In genomic region chr11:68038718-68039525, GRCh38 we compare ENCODE assay signal across 8 cellular contexts. TPM values are rescaled to one million over a fixed set of nuclear protein-coding genes. Genes with fewer than 3 reads are reported as not detected.
DNase-seq lines count a peak whose midpoint lies in the region; ATAC-seq and TF ChIP-seq lines count a peak whose summit lies in the region.

TCIRG1 (plus strand) TSS chr11:68039025; CDS start chr11:68041272, 2,247 bp downstream.

- no peaks in the 10 kb centered on the region for H3K79me2 ChIP-seq in OCI-LY1 (ENCODE audit: insufficient read depth, low read length)

- peak within 1 kb of the TSS; percentile 87 for H3K4me3 Mint-ChIP-seq in activated T-cell treated with anti-CD3 and anti-CD28 coated beads, Interleukin-2, amount 50 U/mL, for 4 hours
- peak within 1 kb of the TSS; percentile 92 to 93 for H3K4me3 Mint-ChIP-seq in stimulated activated naive CD8-positive, alpha-beta T cell treated with anti-CD3 and anti-CD28 coated beads, Interleukin-15, amount 100 ng/mL, for 72 hours

- H3K4me2 ChIP-seq in BLaER1 (peak within 1 kb of the TSS; percentile 94), OCI-LY1 (ENCODE audit: low read length) (peak within 1 kb of the TSS; percentile 91)

- H3K9me3 ChIP-seq in BLaER1 = no peaks in the 10 kb centered on the region
- no peaks in the 10 kb centered on the region for H3K9me3 ChIP-seq in OCI-LY1 (ENCODE audit: low read length)
- no peaks in the 10 kb centered on the region for H3K9me3 ChIP-seq in esophagus squamous epithelium
- no peaks in the 10 kb centered on the region for H3K9me3 ChIP-seq in muscle layer of colon (ENCODE audit: low read length)

- H3K4me3 ChIP-seq in BLaER1 (peak within 1 kb of the TSS; percentile 76), OCI-LY1 (ENCODE audit: low read depth, low read length, poor library complexity, severe bottlenecking) (peak within 1 kb of the TSS; percentile 95), esophagus squamous epithelium (peak within 1 kb of the TSS; percentile 68 to 96 (median 74)), muscle layer of colon (ENCODE audit: low read depth in 1 of 2, low read length in 2 of 2) (peak within 1 kb of the TSS; percentile 61 to 88)

- TF ChIP-seq CTCF in OCI-LY1 (IDR thresholded peaks at IDR 0.05; ENCODE audit: low read length) (no peak), esophagus squamous epithelium (IDR thresholded peaks at IDR 0.05) (peak in 3 of 6 experiments; percentile 10 to 50 (median 30))

- H3K27me3 Mint-ChIP-seq in activated T-cell treated with anti-CD3 and anti-CD28 coated beads, Interleukin-2, amount 50 U/mL, for 4 hours (ENCODE audit: low read depth) = no peaks in the 10 kb centered on the region
- no peaks in the 10 kb centered on the region for H3K27me3 Mint-ChIP-seq in stimulated activated naive CD8-positive, alpha-beta T cell treated with anti-CD3 and anti-CD28 coated beads, Interleukin-15, amount 100 ng/mL, for 72 hours

- H3K4me1 Mint-ChIP-seq in activated T-cell treated with anti-CD3 and anti-CD28 coated beads, Interleukin-2, amount 50 U/mL, for 4 hours (ENCODE audit: low read depth) = peaks cover 26% of the 10 kb centered on the region
- H3K4me1 Mint-ChIP-seq in stimulated activated naive CD8-positive, alpha-beta T cell treated with anti-CD3 and anti-CD28 coated beads, Interleukin-15, amount 100 ng/mL, for 72 hours = peaks cover 58% of the 10 kb centered on the region

- WGBS in esophagus squamous epithelium, 2 donors = 7% methylated on average over 12 of the region's 51 CpGs; no CpG with 5 or more reads in 1 of the 2 donors

- peak within 1 kb of the TSS; percentile 90 to 99 for H3K27ac Mint-ChIP-seq in stimulated activated naive CD8-positive, alpha-beta T cell treated with anti-CD3 and anti-CD28 coated beads, Interleukin-15, amount 100 ng/mL, for 72 hours

- no peak within 1 kb of the TSS for H2AFZ ChIP-seq in OCI-LY1 (ENCODE audit: low read length)

- peak; percentile 49 for DNase-seq in activated T-cell treated with anti-CD3 and anti-CD28 coated beads, Interleukin-2, amount 50 U/mL, for 4 hours
- no peak for DNase-seq in esophagus squamous epithelium (lab: John Stamatoyannopoulos, UW)
- DNase-seq in stimulated activated naive CD8-positive, alpha-beta T cell treated with anti-CD3 and anti-CD28 coated beads, Interleukin-15, amount 100 ng/mL, for 72 hours = peak; percentile 56 to 58
- DNase-seq in NCI-H748 (lab: John Stamatoyannopoulos, UW; ENCODE audit: unreplicated experiment) = no peak

- H3K27me3 ChIP-seq in BLaER1 (no peaks in the 10 kb centered on the region), OCI-LY1 (ENCODE audit: insufficient read depth, low read length) (no peaks in the 10 kb centered on the region), esophagus squamous epithelium (no peaks in the 10 kb centered on the region), muscle layer of colon (ENCODE audit: control insufficient read depth in 1 of 2, insufficient read depth in 2 of 2, low read length in 2 of 2) (no peaks in the 10 kb centered on the region)

- intact Hi-C loops in esophagus squamous epithelium (cut with DNase I) = no loop called here

- ATAC-seq in GM21786 (IDR thresholded peaks at IDR 0.05; ENCODE audit: unreplicated experiment) = peak; percentile 35
- ATAC-seq in activated T-cell treated with anti-CD3 and anti-CD28 coated beads, Interleukin-2, amount 50 U/mL, for 4 hours = peak; percentile 73 to 77
- ATAC-seq in stimulated activated naive CD8-positive, alpha-beta T cell treated with anti-CD3 and anti-CD28 coated beads, Interleukin-15, amount 100 ng/mL, for 72 hours = peak; percentile 61

- peaks cover 44% of the 10 kb centered on the region for H3K36me3 ChIP-seq in BLaER1
- H3K36me3 ChIP-seq in OCI-LY1 (ENCODE audit: insufficient read depth, low read length) = peaks cover 18% of the 10 kb centered on the region; the same call in 1 of the 2 replicates
- H3K36me3 ChIP-seq in esophagus squamous epithelium = peaks cover 8 to 53% (median 9%) of the 10 kb centered on the region in 3 donors
- H3K36me3 ChIP-seq in muscle layer of colon (ENCODE audit: insufficient read depth, low read length) = peaks cover 12% of the 10 kb centered on the region

- no peaks in the 10 kb centered on the region for H3F3A ChIP-seq in OCI-LY1 (ENCODE audit: insufficient read depth, low read length)

- no peaks in the 10 kb centered on the region for H3K9me3 Mint-ChIP-seq in activated T-cell treated with anti-CD3 and anti-CD28 coated beads, Interleukin-2, amount 50 U/mL, for 4 hours
- no peaks in the 10 kb centered on the region for H3K9me3 Mint-ChIP-seq in stimulated activated naive CD8-positive, alpha-beta T cell treated with anti-CD3 and anti-CD28 coated beads, Interleukin-15, amount 100 ng/mL, for 72 hours

- peaks cover under 1% of the 10 kb centered on the region for H3K36me3 Mint-ChIP-seq in activated T-cell treated with anti-CD3 and anti-CD28 coated beads, Interleukin-2, amount 50 U/mL, for 4 hours (ENCODE audit: insufficient read depth)

- peaks cover 34% of the 10 kb centered on the region for H4K20me1 ChIP-seq in BLaER1
- H4K20me1 ChIP-seq in OCI-LY1 (ENCODE audit: insufficient read depth, low read length) = no peaks in the 10 kb centered on the region

- peak within 1 kb of the TSS; percentile 90 for H3K27ac ChIP-seq in BLaER1
- peak within 1 kb of the TSS; percentile 76 for H3K27ac ChIP-seq in OCI-LY1 (ENCODE audit: low read depth, low read length, poor library complexity, severe bottlenecking)
- H3K27ac ChIP-seq in esophagus squamous epithelium = peak within 1 kb of the TSS; percentile 89 to 90 (median 90)
- H3K27ac ChIP-seq in muscle layer of colon (ENCODE audit: low read depth, low read length) = peak within 1 kb of the TSS; percentile 85

- no peaks in the 10 kb centered on the region for H3K9me2 ChIP-seq in OCI-LY1 (ENCODE audit: low read depth, low read length)

- peak within 1 kb of the TSS; percentile 79 for H3K9ac ChIP-seq in BLaER1
- H3K9ac ChIP-seq in OCI-LY1 (ENCODE audit: low read length) = peak within 1 kb of the TSS; percentile 92
- H3K9ac ChIP-seq in muscle layer of colon (ENCODE audit: low read length) = peak within 1 kb of the TSS; percentile 87

- peaks cover 82% of the 10 kb centered on the region for H3K4me1 ChIP-seq in BLaER1
- H3K4me1 ChIP-seq in OCI-LY1 (ENCODE audit: insufficient read depth, low read length, severe bottlenecking) = peaks cover 47% of the 10 kb centered on the region
- peaks cover 47 to 82% (median 66%) of the 10 kb centered on the region in 3 donors for H3K4me1 ChIP-seq in esophagus squamous epithelium
- H3K4me1 ChIP-seq in muscle layer of colon (ENCODE audit: insufficient read depth, low read length) = peaks cover 38% of the 10 kb centered on the region

- TF ChIP-seq POLR2A in esophagus squamous epithelium (IDR thresholded peaks at IDR 0.05) = peak in 3 of 4 donors; percentile 74 to 98 (median 95)

RNA-seq across cellular contexts. Expression of gene TCIRG1, which starts in this region (rescaled TPM):
- 100 to 1,000 TPM in 2 of 3 donors, 10 to 100 TPM in 1; 87.0 to 109 (median 101) TPM for total RNA-seq in activated T-cell treated with anti-CD3 and anti-CD28 coated beads, Interleukin-2, amount 50 U/mL, for 4 hours
- 10 to 100 TPM; 46.6 to 70.5 (median 63.5) TPM for total RNA-seq in esophagus squamous epithelium

Comparison
In these comparisons a context has a peak if more than half of its experiments do, and no peak if none do; other contexts are left out.
1. DNase-seq: peak in activated T-cell treated with anti-CD3 and anti-CD28 coated beads, Interleukin-2, amount 50 U/mL, for 4 hours (single experiment) and stimulated activated naive CD8-positive, alpha-beta T cell treated with anti-CD3 and anti-CD28 coated beads, Interleukin-15, amount 100 ng/mL, for 72 hours (2 of 2); none in esophagus squamous epithelium (single experiment) and NCI-H748 (single experiment).
2. Peak in every context shown above with its lines, with median percentiles within 50 percentile points of each other: H3K27ac ChIP-seq, H3K4me3 ChIP-seq, H3K9ac ChIP-seq and ATAC-seq.